ENCODE assay signal across 18 cellular contexts in genomic region chr3:195888311-195888761, GRCh38.
"Had no signal": no experiment of that assay in that cellular context is flagged by ENCODE, and none has a peak within 500 bp of the region (broad histone marks: within the 10 kb centered on the region; RNA-seq: fewer than 3 reads in every experiment).

No MANE protein-coding gene starts in this region.

- H3K9ac ChIP-seq: parathyroid adenoma had no signal

- DNase-seq: activated CD4-positive, alpha-beta T cell treated with anti-CD3 and anti-CD28 coated beads for 1 hour; activated CD4-positive, alpha-beta T cell treated with anti-CD3 and anti-CD28 coated beads, Interleukin-2, amount 50 U/mL, for 4 hours; activated naive CD4-positive, alpha-beta T cell treated with Interleukin-2 at 50 U/mL for 16 hours; hypothalamus; retina; stimulated activated CD4-positive, alpha-beta T cell treated with anti-CD3 and anti-CD28 coated beads, Interleukin-15, amount 100 ng/mL, for 24 hours; stimulated activated CD4-positive, alpha-beta T cell treated with anti-CD3 and anti-CD28 coated beads, Interleukin-4, amount 100 ng/mL, for 1 hour; stimulated activated naive CD4-positive, alpha-beta T cell; substantia nigra; T-cell; T-helper 9 cell had no signal

- H3K27ac Mint-ChIP-seq: activated T-helper 17 cell treated with anti-CD3 and anti-CD28 coated beads, Interleukin-2, amount 50 U/mL, for 72 hours had no signal

- ATAC-seq: activated T-helper 17 cell treated with anti-CD3 and anti-CD28 coated beads, Interleukin-2, amount 50 U/mL, for 72 hours; T-cell had no signal

- H3K9me3 Mint-ChIP-seq: activated T-helper 17 cell treated with anti-CD3 and anti-CD28 coated beads, Interleukin-2, amount 50 U/mL, for 72 hours; T-cell had no signal

- H3K27ac ChIP-seq: coronary artery, esophagus muscularis mucosa, parathyroid adenoma, tibial nerve, vagina had no signal

- H3K27me3 Mint-ChIP-seq: activated T-helper 17 cell treated with anti-CD3 and anti-CD28 coated beads, Interleukin-2, amount 50 U/mL, for 72 hours; T-cell had no signal

- H3K4me3 Mint-ChIP-seq: activated T-helper 17 cell treated with anti-CD3 and anti-CD28 coated beads, Interleukin-2, amount 50 U/mL, for 72 hours; T-cell had no signal

- H3K4me3 ChIP-seq: coronary artery, esophagus muscularis mucosa, skin epidermis, tibial nerve, vagina had no signal

- H2AFZ ChIP-seq: parathyroid adenoma had no signal

- H3K9me3 ChIP-seq: esophagus muscularis mucosa, tibial nerve, vagina had no signal

- H3K27me3 ChIP-seq: esophagus muscularis mucosa, tibial nerve, vagina had no signal

- H3K79me2 ChIP-seq: parathyroid adenoma had no signal
